Comparison of ENCODE assay signal across 8 cellular contexts in genomic region chr1:93907718-93908117, GRCh38. TPM values are rescaled to one million over a fixed set of nuclear protein-coding genes. Genes with fewer than 3 reads are reported as not detected.
A peak's percentile ranks its signal among the peaks of the same experiment; 100 is the strongest.
DNase-seq lines count a peak whose midpoint lies in the region; ATAC-seq, FAIRE-seq and TF ChIP-seq lines count a peak whose summit lies in the region.

No MANE protein-coding gene starts in this region.

- no peak overlapping the region for H3K27ac ChIP-seq in esophagus muscularis mucosa (replicated peaks in 1 of 4)

- WGBS in esophagus muscularis mucosa = 52% methylated on average over 3 of the region's 3 CpGs

- H3K9me3 ChIP-seq in HAP-1 (no peaks in the 10 kb centered on the region), esophagus muscularis mucosa (peaks cover 0 to 7% (median 0%) of the 10 kb centered on the region in 4 donors)

- H3K27me3 ChIP-seq in HAP-1 (ENCODE audit: low read depth) (no peaks in the 10 kb centered on the region), esophagus muscularis mucosa (no peaks in the 10 kb centered on the region)

- no peak for TF ChIP-seq EP300 in esophagus muscularis mucosa (IDR thresholded peaks at IDR 0.05)

- no peak for TF ChIP-seq POLR2A in esophagus muscularis mucosa (IDR thresholded peaks at IDR 0.05; ENCODE audit: low read depth)

- FAIRE-seq in GM19239 (lab: Jason Lieb, UNC) = no peak

- H3K36me3 ChIP-seq in HAP-1 (replicated peaks) = no peaks in the 10 kb centered on the region
- H3K36me3 ChIP-seq in esophagus muscularis mucosa = no peaks in the 10 kb centered on the region

- ATAC-seq in GM18868 (IDR thresholded peaks at IDR 0.05; ENCODE audit: unreplicated experiment) = no peak

- H3K4me3 ChIP-seq in HAP-1 (peak overlapping the region; percentile 46), esophagus muscularis mucosa (peak overlapping the region; percentile 4 to 97 (median 94)), retinal pigment epithelial cell (ENCODE audit: low read length) (peak overlapping the region; percentile 79)

- in situ Hi-C loops in ACHN (cut with HindIII; ENCODE audit: low pct_ligation_motif_present, low pct_unique_long_range_greater_than_20kb, low sequenced_read_pairs) (no loop called here), HAP-1 (cut with MboI; ENCODE audit: low sequenced_read_pairs) (no loop called here), SK-MEL-5 (cut with HindIII; ENCODE audit: low pct_unique_long_range_greater_than_20kb, low sequenced_read_pairs) (no loop called here)

- TF ChIP-seq CTCF in esophagus muscularis mucosa (IDR thresholded peaks at IDR 0.05) (no peak), retinal pigment epithelial cell (conservative IDR thresholded peaks at IDR 0.05; ENCODE audit: low read depth, low read length) (no peak)

- peaks cover 6% of the 10 kb centered on the region; the same call in 1 of the 2 replicates for H3K4me1 ChIP-seq in HAP-1
- H3K4me1 ChIP-seq in esophagus muscularis mucosa = peaks cover 13 to 29% (median 23%) of the 10 kb centered on the region in 4 donors

- intact Hi-C loops in esophagus muscularis mucosa (cut with DNase I) = loop anchor here (2.0 kb wide), 1 partner anchor 29 kb away; the partner anchor contains the start of gene DNTTIP2

- DNase-seq in ACHN (peak; percentile 57), HAP-1 (ENCODE audit: low spot score in 2 of 2) (peak in 1 of 2 experiments; percentile 47), SK-MEL-5 (ENCODE audit: low read depth, low spot score) (peak; percentile 26), esophagus muscularis mucosa (ENCODE audit: extremely low spot score) (no peak), retinal pigment epithelial cell (ENCODE audit: low read depth) (no peak), NCI-H2196 treated with DMSO at 0.1 percent for 48 hours (lab: John Stamatoyannopoulos, UW; ENCODE audit: unreplicated experiment) (no peak), GM19239 (ENCODE audit: insufficient read length, low spot score) (no peak)

RNA-seq across cellular contexts. Expression of gene GCLM, which starts 1.5 kb away (rescaled TPM):
- total RNA-seq in SK-MEL-5 (2014; rRNA removed; shearing (Covaris generic)) = 15.1 and 18.5 TPM in 2 replicates
- 16.8 and 22.1 TPM in 2 replicates for polyA plus RNA-seq in SK-MEL-5 (2015; cell fraction: cytosol; rRNA removed)
- polyA plus RNA-seq in SK-MEL-5 (2015; cell fraction: nucleus; rRNA removed) = 6.2 and 10.0 TPM in 2 replicates
- 10 to 100 TPM in 1 of 4 donors, 1 to 10 TPM in 3; 4.2 to 18.4 (median 6.3) TPM for total RNA-seq in esophagus muscularis mucosa

RNA-seq across cellular contexts. Expression of gene DNTTIP2, which starts 28.7 kb away (rescaled TPM):
- 40.9 and 42.2 TPM in 2 replicates for total RNA-seq in SK-MEL-5 (2014; rRNA removed; shearing (Covaris generic))
- polyA plus RNA-seq in SK-MEL-5 (2015; cell fraction: cytosol; rRNA removed) = 29.7 and 34.0 TPM in 2 replicates
- polyA plus RNA-seq in SK-MEL-5 (2015; cell fraction: nucleus; rRNA removed) = 64.0 and 69.5 TPM in 2 replicates
- total RNA-seq in esophagus muscularis mucosa = 10 to 100 TPM; 23.3 to 43.4 (median 31.4) TPM

Comparison
In these comparisons a context has a peak if more than half of its experiments do, and no peak if none do; other contexts are left out.
1. DNase-seq: peak in ACHN (single experiment) and SK-MEL-5 (single experiment); none in esophagus muscularis mucosa (single experiment), retinal pigment epithelial cell (single experiment), NCI-H2196 treated with DMSO at 0.1 percent for 48 hours (single experiment) and GM19239 (single experiment).
2. Peak in every context shown above with its lines, with median percentiles within 50 percentile points of each other: H3K4me3 ChIP-seq.